In genomic region chr12:131720921-131721320, GRCh38 we compare ENCODE assay signal across 14 cellular contexts. TPM values are rescaled to one million over a fixed set of nuclear protein-coding genes. Genes with fewer than 3 reads are reported as not detected.
DNase-seq lines count a peak whose midpoint lies in the region; TF ChIP-seq lines count a peak whose summit lies in the region.
"Had no signal": no experiment of that assay in that cellular context is flagged by ENCODE, and none has a peak within 500 bp of the region (broad histone marks: within the 10 kb centered on the region; RNA-seq: fewer than 3 reads in every experiment).

No MANE protein-coding gene starts in this region.

- no peak overlapping the region for H3K4ac ChIP-seq in mesendoderm (ENCODE audit: low read depth, low read length)

- intact Hi-C loops in mammary epithelial cell (cut with micrococcal nuclease): no loop called here
- intact Hi-C loops in tibial artery (cut with DNase I; ENCODE audit: low total_unique reads): no loop called here

- peaks cover 9% of the 10 kb centered on the region for H3K79me1 ChIP-seq in mesendoderm (ENCODE audit: low read length)

- H3K9ac ChIP-seq in GM23248: no peak overlapping the region
- no peak overlapping the region for H3K9ac ChIP-seq in mammary epithelial cell (ENCODE audit: insufficient read depth, low read length)
- no peak overlapping the region for H3K9ac ChIP-seq in mesendoderm (ENCODE audit: low read length)

- H3K4me2 ChIP-seq in GM23248 (ENCODE audit: unreplicated experiment) (no peak overlapping the region), mammary epithelial cell (ENCODE audit: insufficient read depth, low read depth, low read length) (no peak overlapping the region), mesendoderm (ENCODE audit: low read length) (no peak overlapping the region)

- no peak overlapping the region for H2BK120ac ChIP-seq in mesendoderm (ENCODE audit: low read depth, low read length)

- no TSS peak for BruUV-seq in mammary epithelial cell (replicated peaks; lab: Mats Ljungman, UMichigan)

- CTCF ChIA-PET in mammary epithelial cell (lab: Charles Lee; ENCODE audit: low non-redundant PET): no interaction called here

- peak; percentile 46 for DNase-seq in GM23248
- peak; percentile 26 for DNase-seq in LHCN-M2 (ENCODE audit: low read depth)
- peak; percentile 79 for DNase-seq in mammary epithelial cell
- peak; percentile 51 for DNase-seq in mesendoderm
- no peak for DNase-seq in NCI-H748 (lab: John Stamatoyannopoulos, UW; ENCODE audit: unreplicated experiment)
- no peak for DNase-seq in pons (ENCODE audit: low spot score)
- no peak for DNase-seq in NCI-H774 (lab: John Stamatoyannopoulos, UW)
- DNase-seq in tibial artery: no peak
- DNase-seq: DMS 273 treated with DMSO at 0.1 percent for 48 hours, immature natural killer cell, NCI-H1694, NCI-H524 had no signal

- H3K4me3 ChIP-seq in GM23248 (no peak overlapping the region), mammary epithelial cell (replicated peaks in 1 of 3; ENCODE audit: insufficient read depth in 1 of 3, low read depth in 2 of 3, low read length in 3 of 3) (no peak overlapping the region), mesendoderm (ENCODE audit: low read length) (no peak overlapping the region), tibial artery (no peak overlapping the region)
- H3K4me3 ChIP-seq: suprapubic skin had no signal

- H3K79me2 ChIP-seq in GM23248 (ENCODE audit: insufficient read depth): peaks cover 98% of the 10 kb centered on the region
- H3K79me2 ChIP-seq in mammary epithelial cell (ENCODE audit: insufficient read depth, low read length): peaks cover 53% of the 10 kb centered on the region
- H3K79me2 ChIP-seq in mesendoderm (ENCODE audit: control insufficient read depth, insufficient read depth, low read length): peaks cover 20% of the 10 kb centered on the region

- H3K9me3 ChIP-seq in GM23248 (ENCODE audit: low read depth) (no peaks in the 10 kb centered on the region), mammary epithelial cell (replicated peaks; ENCODE audit: insufficient read depth, low read length) (peaks cover 4% of the 10 kb centered on the region), tibial artery (no peaks in the 10 kb centered on the region)
- H3K9me3 ChIP-seq: suprapubic skin had no signal

- no peak overlapping the region for H2AFZ ChIP-seq in GM23248
- H2AFZ ChIP-seq in mammary epithelial cell (ENCODE audit: low read depth, low read length): no peak overlapping the region

- H4K20me1 ChIP-seq in GM23248 (ENCODE audit: insufficient read depth) (no peaks in the 10 kb centered on the region), mammary epithelial cell (ENCODE audit: insufficient read depth, low read length) (no peaks in the 10 kb centered on the region)

- H3K36me3 ChIP-seq in GM23248 (ENCODE audit: low read depth) (peaks cover 47% of the 10 kb centered on the region), mammary epithelial cell (ENCODE audit: insufficient read depth, low read length) (peaks cover 37% of the 10 kb centered on the region), mesendoderm (ENCODE audit: control insufficient read depth, insufficient read depth, low read length) (peaks cover 5% of the 10 kb centered on the region), tibial artery (peaks cover 58 to 94% (median 85%) of the 10 kb centered on the region in 3 donors)

- WGBS in GM23248 (ENCODE audit: low coverage in 1 of 2, low lambda C conversion rate in 2 of 2, missing lambda C conversion rate in 2 of 2), 2 experiments: 65 to 71% methylated on average over 7 of the region's 7 CpGs
- 44% methylated on average over 7 of the region's 7 CpGs for WGBS in mammary epithelial cell (ENCODE audit: low coverage, missing lambda C conversion rate)
- no CpG with 5 or more reads among the region's 7 CpGs for WGBS in mesendoderm (ENCODE audit: extremely low coverage, insufficient coverage, low lambda C conversion rate)

- H3K27ac ChIP-seq in GM23248 (peak overlapping the region; percentile 32), mammary epithelial cell (ENCODE audit: insufficient read depth, low read depth, low read length) (peak overlapping the region; percentile 44), mesendoderm (ENCODE audit: low read depth, low read length) (no peak overlapping the region), tibial artery (no peak overlapping the region)
- H3K27ac ChIP-seq: HL-60, suprapubic skin had no signal

- no peaks in the 10 kb centered on the region for H3F3A ChIP-seq in GM23248 (ENCODE audit: insufficient read depth)

- TF ChIP-seq CTCF in mammary epithelial cell (conservative IDR thresholded peaks at IDR 0.05 in 1 of 2, IDR thresholded peaks at IDR 0.05 in 1 of 2; ENCODE audit: extremely low read depth in 1 of 2, insufficient read depth in 1 of 2, low read depth in 1 of 2, low read length in 2 of 2) (no peak), tibial artery (IDR thresholded peaks at IDR 0.05) (no peak)

- no peak overlapping the region for H4K8ac ChIP-seq in mesendoderm (ENCODE audit: low read depth, low read length)

- no peaks in the 10 kb centered on the region for H3K9me2 ChIP-seq in GM23248 (ENCODE audit: insufficient read depth)

- H3K23ac ChIP-seq in mesendoderm (ENCODE audit: low read length): no peak overlapping the region

- no peak overlapping the region for H3K18ac ChIP-seq in mesendoderm (ENCODE audit: low read length)

- no peak overlapping the region for H2BK5ac ChIP-seq in mesendoderm (ENCODE audit: low read length)

- dilution Hi-C loops in mammary epithelial cell (cut with HindIII; ENCODE audit: low sequenced_read_pairs): no loop called here

- H3K56ac ChIP-seq in mesendoderm (ENCODE audit: low read length): peak overlapping the region; percentile 68

- H2AK5ac ChIP-seq in mesendoderm (ENCODE audit: low read length): no peak overlapping the region

- no peak overlapping the region for H4K5ac ChIP-seq in mesendoderm (ENCODE audit: low read length)

- H2BK15ac ChIP-seq in mesendoderm (replicated peaks; ENCODE audit: low read depth): no peak overlapping the region

- no peaks in the 10 kb centered on the region for H3K27me3 ChIP-seq in GM23248 (replicated peaks; ENCODE audit: insufficient read depth)
- H3K27me3 ChIP-seq in mammary epithelial cell (ENCODE audit: insufficient read depth, low read length): no peaks in the 10 kb centered on the region
- H3K27me3 ChIP-seq in mesendoderm (ENCODE audit: insufficient read depth, low read length, poor library complexity): no peaks in the 10 kb centered on the region
- H3K27me3 ChIP-seq in tibial artery: no peaks in the 10 kb centered on the region
- H3K27me3 ChIP-seq: suprapubic skin had no signal

- in situ Hi-C loops in GM23248 (cut with MboI) (no loop called here), mammary epithelial cell (cut with MboI; ENCODE audit: low sequenced_read_pairs in 2 of 2) (no loop called here)

- peaks cover 16% of the 10 kb centered on the region; the same call in 1 of the 2 replicates for H3K4me1 ChIP-seq in GM23248 (ENCODE audit: insufficient read depth)
- H3K4me1 ChIP-seq in mammary epithelial cell (ENCODE audit: insufficient read depth, low read length): peaks cover 3% of the 10 kb centered on the region
- H3K4me1 ChIP-seq in mesendoderm (ENCODE audit: control insufficient read depth, low read depth, low read length): peaks cover 9% of the 10 kb centered on the region
- no peaks in the 10 kb centered on the region for H3K4me1 ChIP-seq in tibial artery
- H3K4me1 ChIP-seq: suprapubic skin had no signal

RNA-seq across cellular contexts. Expression of gene SFSWAP, which starts 10.0 kb away (rescaled TPM):
- 17.6 and 25.2 TPM in 2 replicates for total RNA-seq in GM23248 (2014; rRNA removed; shearing (Covaris generic))
- polyA plus RNA-seq in GM23248 (2016; fragmentation: Nextera tagmentation; extraction: Ambion mirVana) (15.7 and 16.3 TPM in 2 replicates), mammary epithelial cell (10.0 TPM)
- total RNA-seq in LHCN-M2 (2014; rRNA removed) (20.0 and 27.4 TPM in 2 replicates), mammary epithelial cell (10 to 100 TPM; 19.8 to 41.6 TPM)
- 14.7 TPM for polyA plus RNA-seq in LHCN-M2 (2012)
- polyA minus RNA-seq in mammary epithelial cell: 19.1 TPM
- polyA plus RNA-seq in mesendoderm (2013, experiment 1 of 2): 41.8 TPM
- 41.7 TPM for polyA plus RNA-seq in mesendoderm (2013, experiment 2 of 2)

Comparison
In these comparisons a context has a peak if more than half of its experiments do, and no peak if none do; other contexts are left out.
1. DNase-seq: peak in GM23248 (single experiment), LHCN-M2 (single experiment), mammary epithelial cell (single experiment) and mesendoderm (single experiment); none in NCI-H748 (single experiment), pons (single experiment), NCI-H774 (single experiment) and tibial artery (0 of 2).
2. H3K27ac ChIP-seq: peak in GM23248 (single experiment) and mammary epithelial cell (single experiment); none in mesendoderm (single experiment) and tibial artery (0 of 2).